ENCODE assay signal across 26 cellular contexts in genomic region chr14:68934034-68934433, GRCh38. TPM values are rescaled to one million over a fixed set of nuclear protein-coding genes. Genes with fewer than 3 reads are reported as not detected.
DNase-seq lines count a peak whose midpoint lies in the region; ATAC-seq, FAIRE-seq and TF ChIP-seq lines count a peak whose summit lies in the region.
"Had no signal": no experiment of that assay in that cellular context is flagged by ENCODE, and none has a peak within 500 bp of the region (broad histone marks: within the 10 kb centered on the region; RNA-seq: fewer than 3 reads in every experiment).

No MANE protein-coding gene starts in this region.

- TF ChIP-seq CTCF in chondrocyte (IDR thresholded peaks at IDR 0.05) (no peak), neural progenitor cell (IDR thresholded peaks at IDR 0.05) (no peak), type B pancreatic cell (conservative IDR thresholded peaks at IDR 0.05) (no peak)

- H3K27me3 Mint-ChIP-seq in activated naive CD8-positive, alpha-beta T cell: no peaks in the 10 kb centered on the region
- H3K27me3 Mint-ChIP-seq in activated naive CD8-positive, alpha-beta T cell treated with anti-CD3 and anti-CD28 coated beads, Interleukin-2, amount 50 U/mL, for 24 hours: no peaks in the 10 kb centered on the region
- no peaks in the 10 kb centered on the region for H3K27me3 Mint-ChIP-seq in chondrocyte (ENCODE audit: low read depth)
- peaks cover 3% of the 10 kb centered on the region for H3K27me3 Mint-ChIP-seq in neural progenitor cell (ENCODE audit: insufficient read depth, low read depth)
- no peaks in the 10 kb centered on the region for H3K27me3 Mint-ChIP-seq in type B pancreatic cell
- H3K27me3 Mint-ChIP-seq: CD4-positive, alpha-beta memory T cell had no signal

- 88 to 90% (median 88%) methylated on average over 9 of the region's 9 CpGs for WGBS in small intestine, 3 donors

- H3K27ac Mint-ChIP-seq in activated naive CD8-positive, alpha-beta T cell: peak overlapping the region; percentile 66
- H3K27ac Mint-ChIP-seq in activated naive CD8-positive, alpha-beta T cell treated with anti-CD3 and anti-CD28 coated beads, Interleukin-2, amount 50 U/mL, for 24 hours: no peak overlapping the region
- H3K27ac Mint-ChIP-seq in chondrocyte (ENCODE audit: unreplicated experiment) (peak overlapping the region; percentile 91), neural progenitor cell (peak overlapping the region; percentile 36), type B pancreatic cell (peak overlapping the region; percentile 58)
- H3K27ac Mint-ChIP-seq: CD4-positive, alpha-beta memory T cell; immature natural killer cell; memory B cell had no signal

- H3K27ac ChIP-seq in neural progenitor cell: no peak overlapping the region
- no peak overlapping the region for H3K27ac ChIP-seq in small intestine (ENCODE audit: low read depth in 1 of 2, low read length in 1 of 2)
- H3K27ac ChIP-seq: HL-60, KMS-11, SK-N-MC had no signal

- H3K4me1 ChIP-seq in neural progenitor cell (peaks cover 12% of the 10 kb centered on the region), small intestine (ENCODE audit: control insufficient read depth in 2 of 2, insufficient read depth in 1 of 2, low read depth in 1 of 2, low read length in 1 of 2) (peaks cover 0 to 6% of the 10 kb centered on the region in 2 donors)

- FAIRE-seq in small intestine (lab: Jason Lieb, UNC): no peak
- FAIRE-seq: GM18507, GM19239, H54 had no signal

- H3K36me3 Mint-ChIP-seq in activated naive CD8-positive, alpha-beta T cell: no peaks in the 10 kb centered on the region
- H3K36me3 Mint-ChIP-seq in activated naive CD8-positive, alpha-beta T cell treated with anti-CD3 and anti-CD28 coated beads, Interleukin-2, amount 50 U/mL, for 24 hours (ENCODE audit: low read depth): peaks cover 2% of the 10 kb centered on the region
- H3K36me3 Mint-ChIP-seq in chondrocyte (ENCODE audit: low read depth) (peaks cover 22% of the 10 kb centered on the region), neural progenitor cell (peaks cover 3% of the 10 kb centered on the region), type B pancreatic cell (no peaks in the 10 kb centered on the region)
- H3K36me3 Mint-ChIP-seq: immature natural killer cell, memory B cell had no signal

- H2AFZ ChIP-seq in neural progenitor cell (replicated peaks): no peak overlapping the region

- H3K4me1 Mint-ChIP-seq in activated naive CD8-positive, alpha-beta T cell (ENCODE audit: low read depth): peaks cover 84% of the 10 kb centered on the region
- peaks cover 82% of the 10 kb centered on the region for H3K4me1 Mint-ChIP-seq in activated naive CD8-positive, alpha-beta T cell treated with anti-CD3 and anti-CD28 coated beads, Interleukin-2, amount 50 U/mL, for 24 hours
- H3K4me1 Mint-ChIP-seq in chondrocyte (ENCODE audit: low read depth) (peaks cover 92% of the 10 kb centered on the region), neural progenitor cell (peaks cover 38% of the 10 kb centered on the region), type B pancreatic cell (ENCODE audit: unreplicated experiment) (peaks cover 55% of the 10 kb centered on the region)
- H3K4me1 Mint-ChIP-seq: memory B cell had no signal

- H3K4me2 ChIP-seq in neural progenitor cell: no peak overlapping the region
- H3K4me2 ChIP-seq: KMS-11 had no signal

- H3K27me3 ChIP-seq in neural progenitor cell: no peaks in the 10 kb centered on the region
- no peaks in the 10 kb centered on the region for H3K27me3 ChIP-seq in small intestine (ENCODE audit: control insufficient read depth in 2 of 2, insufficient read depth in 2 of 2, low read length in 2 of 2)

- no peak for ATAC-seq in activated naive CD8-positive, alpha-beta T cell treated with anti-CD3 and anti-CD28 coated beads, Interleukin-2, amount 50 U/mL, for 24 hours

- H3K9me3 Mint-ChIP-seq in activated naive CD8-positive, alpha-beta T cell (ENCODE audit: low read depth): no peaks in the 10 kb centered on the region
- H3K9me3 Mint-ChIP-seq in activated naive CD8-positive, alpha-beta T cell treated with anti-CD3 and anti-CD28 coated beads, Interleukin-2, amount 50 U/mL, for 24 hours: no peaks in the 10 kb centered on the region
- no peaks in the 10 kb centered on the region for H3K9me3 Mint-ChIP-seq in chondrocyte (ENCODE audit: low read depth)
- H3K9me3 Mint-ChIP-seq in neural progenitor cell: no peaks in the 10 kb centered on the region
- no peaks in the 10 kb centered on the region for H3K9me3 Mint-ChIP-seq in type B pancreatic cell
- H3K9me3 Mint-ChIP-seq: CD4-positive, alpha-beta memory T cell; memory B cell had no signal

- H3K9ac ChIP-seq in neural progenitor cell: no peak overlapping the region
- H3K9ac ChIP-seq: KMS-11 had no signal

- H3K36me3 ChIP-seq in neural progenitor cell (no peaks in the 10 kb centered on the region), small intestine (ENCODE audit: control insufficient read depth in 2 of 2, insufficient read depth in 2 of 2, low read length in 2 of 2) (no peaks in the 10 kb centered on the region)

- no peak overlapping the region for H3K4me3 Mint-ChIP-seq in activated naive CD8-positive, alpha-beta T cell
- H3K4me3 Mint-ChIP-seq in activated naive CD8-positive, alpha-beta T cell treated with anti-CD3 and anti-CD28 coated beads, Interleukin-2, amount 50 U/mL, for 24 hours: no peak overlapping the region
- H3K4me3 Mint-ChIP-seq in chondrocyte (ENCODE audit: unreplicated experiment) (no peak overlapping the region), neural progenitor cell (no peak overlapping the region), type B pancreatic cell (no peak overlapping the region)
- H3K4me3 Mint-ChIP-seq: CD4-positive, alpha-beta memory T cell; immature natural killer cell; memory B cell had no signal

- peaks cover 12% of the 10 kb centered on the region for H3F3A ChIP-seq in neural progenitor cell (ENCODE audit: low read depth)

- H3K4me3 ChIP-seq in neural progenitor cell (no peak overlapping the region), small intestine (ENCODE audit: low read depth in 1 of 2, low read length in 2 of 2) (no peak overlapping the region)
- H3K4me3 ChIP-seq: SK-N-MC had no signal

- DNase-seq in activated naive CD8-positive, alpha-beta T cell treated with anti-CD3 and anti-CD28 coated beads, Interleukin-2, amount 50 U/mL, for 24 hours: no peak
- DNase-seq in chondrocyte (ENCODE audit: low spot score) (no peak), neural progenitor cell (ENCODE audit: low spot score) (no peak), type B pancreatic cell (ENCODE audit: extremely low spot score, unreplicated experiment) (no peak), DMS153 treated with DMSO at 0.1 percent for 48 hours (lab: John Stamatoyannopoulos, UW; ENCODE audit: unreplicated experiment) (no peak), small intestine (no peak)
- no peak for DNase-seq in activated naive CD4-positive, alpha-beta T cell treated with anti-CD3 and anti-CD28 coated beads, Interleukin-2, amount 50 U/mL, for 16 hours
- DNase-seq: activated CD4-positive, CD25-positive, alpha-beta regulatory T cell treated with anti-CD3 and anti-CD28 coated beads, Interleukin-2, amount 50 U/mL, for 72 hours; activated gamma-delta T cell treated with Interleukin-2 at 50 U/mL for 16 hours; CD4-positive, alpha-beta memory T cell; cortex of kidney; DMS79 treated with DMSO at 0.1 percent for 48 hours; glutamatergic neuron; immature natural killer cell; NCI-H1092; NCI-H2107; NCI-H69; T-helper 9 cell had no signal

- peaks cover 79% of the 10 kb centered on the region for H4K20me1 ChIP-seq in neural progenitor cell (ENCODE audit: low read depth)

- H3K9me3 ChIP-seq in neural progenitor cell (ENCODE audit: low read depth): no peaks in the 10 kb centered on the region
- no peaks in the 10 kb centered on the region for H3K9me3 ChIP-seq in small intestine (ENCODE audit: control insufficient read depth, low read depth)

- H3K79me2 ChIP-seq in neural progenitor cell (ENCODE audit: low read depth): peaks cover 94% of the 10 kb centered on the region

RNA-seq across cellular contexts. Expression of gene ACTN1, which starts 45.1 kb away (rescaled TPM):
- total RNA-seq in chondrocyte: 808 to 1,105 TPM (median 1,102 TPM) in 3 replicates
- total RNA-seq in neural progenitor cell (ENCODE audit: low replicate concordance): 70.7 and 97.7 TPM in 2 replicates
- total RNA-seq in type B pancreatic cell (ENCODE audit: low replicate concordance): 128 and 176 TPM in 2 replicates
- 10 to 100 TPM in 2 of 3 donors, 1 to 10 TPM in 1; 6.7 to 55.9 (median 10.3) TPM for polyA plus RNA-seq in small intestine
